ENCODE assay signal across 10 cellular contexts in genomic region chr16:12257926-12258561, GRCh38.
A peak's percentile ranks its signal among the peaks of the same experiment; 100 is the strongest.
DNase-seq lines count a peak whose midpoint lies in the region; TF ChIP-seq lines count a peak whose summit lies in the region.
"Had no signal": no experiment of that assay in that cellular context is flagged by ENCODE, and none has a peak within 500 bp of the region (broad histone marks: within the 10 kb centered on the region; RNA-seq: fewer than 3 reads in every experiment).

No MANE protein-coding gene starts in this region.

- TF ChIP-seq CTCF in Peyer's patch (IDR thresholded peaks at IDR 0.05) = peak in 4 of 6 experiments; percentile 28 to 86 (median 75)
- TF ChIP-seq CTCF in liver (IDR thresholded peaks at IDR 0.05; ENCODE audit: low read depth, low read length, missing input control) = peak; percentile 65
- no peak for TF ChIP-seq CTCF in GM10266 (IDR thresholded peaks at IDR 0.05; ENCODE audit: control insufficient read depth, insufficient read depth, low read depth, missing control alignments)

- H3K4me1 ChIP-seq in Peyer's patch (peaks cover 0 to 10% (median 0%) of the 10 kb centered on the region in 4 donors), liver (ENCODE audit: control insufficient read depth in 4 of 4, insufficient read depth in 4 of 4, low read length in 3 of 4) (peaks cover 3 to 23% (median 14%) of the 10 kb centered on the region in 4 donors)

- H3K36me3 ChIP-seq in Peyer's patch (no peaks in the 10 kb centered on the region), liver (ENCODE audit: control insufficient read depth in 4 of 4, insufficient read depth in 3 of 4, low read depth in 1 of 4, low read length in 3 of 4) (no peaks in the 10 kb centered on the region)

- DNase-seq in DMS153 treated with DMSO at 0.1 percent for 48 hours (lab: John Stamatoyannopoulos, UW; ENCODE audit: unreplicated experiment) = peak; percentile 88
- DNase-seq in NCI-H1436 (lab: John Stamatoyannopoulos, UW) = peak; percentile 45
- peak in 2 of 3 donors; percentile 84 to 86 for DNase-seq in Peyer's patch
- no peak for DNase-seq in amniotic stem cell (lab: John Stamatoyannopoulos, UW)
- no peak for DNase-seq in activated CD4-positive, alpha-beta T cell treated with anti-CD3 and anti-CD28 coated beads for 48 hours
- no peak for DNase-seq in GM10266 (ENCODE audit: extremely low spot score)
- DNase-seq in NCI-H2227 (lab: John Stamatoyannopoulos, UW; ENCODE audit: unreplicated experiment) = no peak
- DNase-seq: activated effector memory CD4-positive, alpha-beta T cell treated with Interleukin-2 at 50 U/mL for 16 hours; mesenchymal stem cell had no signal

- H3K4me3 ChIP-seq in Peyer's patch = no peak overlapping the region
- no peak overlapping the region for H3K4me3 ChIP-seq in liver (ENCODE audit: low read depth in 1 of 3, low read length in 3 of 3)

- peak; percentile 95 to 96 for TF ChIP-seq RAD21 in liver (IDR thresholded peaks at IDR 0.05)

- 41% methylated on average over 12 of the region's 12 CpGs for WGBS in liver

- H3K27me3 ChIP-seq in Peyer's patch = no peaks in the 10 kb centered on the region
- no peaks in the 10 kb centered on the region for H3K27me3 ChIP-seq in liver (ENCODE audit: control insufficient read depth in 4 of 4, insufficient read depth in 4 of 4, low read length in 3 of 4)

- H3K27ac ChIP-seq in Peyer's patch (no peak overlapping the region), liver (ENCODE audit: low read depth in 1 of 2, low read length in 2 of 2) (no peak overlapping the region)

- TF ChIP-seq POLR2A in Peyer's patch (IDR thresholded peaks at IDR 0.05) = no peak

- no peak overlapping the region for H3K9ac ChIP-seq in liver (ENCODE audit: low read depth in 1 of 2, low read length in 2 of 2)

- no peaks in the 10 kb centered on the region for H3K9me3 ChIP-seq in Peyer's patch
- no peaks in the 10 kb centered on the region for H3K9me3 ChIP-seq in liver (ENCODE audit: control insufficient read depth in 4 of 4, low read length in 3 of 4)

TF ChIP-seq in liver, 16 proteins besides CTCF, POLR2A, EP300 and RAD21:
- TF ChIP-seq ATF3 (IDR thresholded peaks at IDR 0.05) = peak; percentile 57
- peak in 1 of 2 donors; percentile 23 for TF ChIP-seq JUND (IDR thresholded peaks at IDR 0.05)
- TF ChIP-seq GABPA (IDR thresholded peaks at IDR 0.05 in 1 of 2, conservative IDR thresholded peaks at IDR 0.05 in 1 of 2) = no peak
- no peak for TF ChIP-seq MAX (IDR thresholded peaks at IDR 0.05)
- peak; percentile 83 to 95 for TF ChIP-seq RXRA (IDR thresholded peaks at IDR 0.05)
- no peak for TF ChIP-seq EGR1 (IDR thresholded peaks at IDR 0.05; ENCODE audit: low read depth in 2 of 2)
- TF ChIP-seq NR2F2 (IDR thresholded peaks at IDR 0.05) = peak; percentile 38
- peak; percentile 76 for TF ChIP-seq SP1 (IDR thresholded peaks at IDR 0.05)
- no peak for TF ChIP-seq YY1 (IDR thresholded peaks at IDR 0.05)
- TF ChIP-seq REST (IDR thresholded peaks at IDR 0.05) = peak; percentile 20
- peak; percentile 35 for TF ChIP-seq FOXA2 (IDR thresholded peaks at IDR 0.05)
- TF ChIP-seq HNF4G (IDR thresholded peaks at IDR 0.05) = no peak
- TF ChIP-seq TAF1 (conservative IDR thresholded peaks at IDR 0.05) = no peak
- TF ChIP-seq HNF4A (conservative IDR thresholded peaks at IDR 0.05) = peak; percentile 55 to 61
- no peak for TF ChIP-seq ZBTB33 (IDR thresholded peaks at IDR 0.05)
- peak; percentile 26 for TF ChIP-seq FOXA1 (IDR thresholded peaks at IDR 0.05)
TF ChIP-seq in liver: peak in this region for 9.

Comparison
In these comparisons a context has a peak if more than half of its experiments do, and no peak if none do; other contexts are left out.
1. DNase-seq: peak in DMS153 treated with DMSO at 0.1 percent for 48 hours (single experiment), NCI-H1436 (single experiment) and Peyer's patch (2 of 3); none in amniotic stem cell (single experiment), activated CD4-positive, alpha-beta T cell treated with anti-CD3 and anti-CD28 coated beads for 48 hours (single experiment), GM10266 (single experiment) and NCI-H2227 (single experiment).